In the genomic region with DNA sequence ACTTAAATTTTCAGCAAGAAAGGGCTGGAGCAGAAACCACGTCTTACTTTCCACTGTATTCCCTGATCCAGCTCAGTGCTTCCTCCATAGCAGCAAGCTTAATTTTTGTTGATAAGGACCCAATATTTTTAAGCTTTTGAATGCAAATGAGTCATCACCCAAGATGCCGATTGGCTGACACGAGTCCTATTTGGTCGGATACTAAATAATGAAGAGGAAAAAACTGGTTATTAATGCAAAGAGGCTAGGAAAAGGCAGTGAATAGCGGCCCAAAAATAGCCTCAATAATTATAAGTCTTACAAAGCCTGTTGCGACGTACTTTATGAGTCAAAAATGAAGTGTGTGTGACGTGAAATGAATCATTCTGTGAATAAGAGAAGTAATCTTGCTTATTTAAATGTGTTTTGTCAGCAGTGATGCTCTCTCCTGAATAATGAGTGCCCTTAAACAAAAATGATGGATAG, we compare ENCODE assay signal across 20 cellular contexts. TPM values are rescaled to one million over a fixed set of nuclear protein-coding genes. Genes with fewer than 3 reads are reported as not detected.
DNase-seq lines count a peak whose midpoint lies in the region; ATAC-seq and TF ChIP-seq lines count a peak whose summit lies in the region.
"Had no signal": no experiment of that assay in that cellular context is flagged by ENCODE, and none has a peak within 500 bp of the region (broad histone marks: within the 10 kb centered on the region; RNA-seq: fewer than 3 reads in every experiment).

No MANE protein-coding gene starts in this region.

- H3K27me3 ChIP-seq in vagina, result no peaks in the 10 kb centered on the region
- H3K27me3 ChIP-seq in psoas muscle (ENCODE audit: insufficient read depth in 3 of 3, low read length in 2 of 3), result peaks cover 0 to 3% (median 0%) of the 10 kb centered on the region in 3 donors
- H3K27me3 ChIP-seq: uterus had no signal

- peak; percentile 57 for DNase-seq in AG10803 (ENCODE audit: low read depth)
- DNase-seq in NCI-H226, result peak; percentile 56
- peak; percentile 1 for DNase-seq in epithelial cell of esophagus (ENCODE audit: low read depth)
- peak; percentile 56 for DNase-seq in retinal pigment epithelial cell (ENCODE audit: low read depth)
- no peak for DNase-seq in vagina (ENCODE audit: extremely low spot score in 2 of 2)
- DNase-seq in psoas muscle, result no peak
- DNase-seq in Ammon's horn (ENCODE audit: low spot score), result no peak
- DNase-seq: activated CD4-positive, alpha-beta T cell treated with anti-CD3 and anti-CD28 coated beads for 4 hours; activated naive CD8-positive, alpha-beta T cell treated with anti-CD3 and anti-CD28 coated beads for 36 hours; dorsolateral prefrontal cortex; left ventricle myocardium superior; MM.1S; mucosa of descending colon; NCI-H1694 treated with DMSO at 0.1 percent for 48 hours; stimulated activated CD4-positive, alpha-beta T cell treated with anti-CD3 and anti-CD28 coated beads, Interleukin-12 subunit alpha, Interleukin-12 subunit beta, amount 100 ng/mL, for 4 hours; stimulated activated CD8-positive, alpha-beta memory T cell treated with anti-CD3 and anti-CD28 coated beads, Interleukin-4, amount 100 ng/mL, for 48 hours had no signal

- no peaks in the 10 kb centered on the region for H3K36me3 ChIP-seq in vagina
- no peaks in the 10 kb centered on the region for H3K36me3 ChIP-seq in psoas muscle (ENCODE audit: insufficient read depth in 1 of 2, low read depth in 1 of 2)
- H3K36me3 ChIP-seq: uterus had no signal

- intact Hi-C loops in vagina (cut with DNase I) (no loop called here), psoas muscle (cut with DNase I) (no loop called here)

- no peaks in the 10 kb centered on the region for H3K9me3 ChIP-seq in vagina
- H3K9me3 ChIP-seq in psoas muscle, result no peaks in the 10 kb centered on the region
- H3K9me3 ChIP-seq: mucosa of descending colon, uterus had no signal

- no peak for ATAC-seq in psoas muscle
- no peak for ATAC-seq in HG03439 (IDR thresholded peaks at IDR 0.05; ENCODE audit: unreplicated experiment)
- ATAC-seq: left ventricle myocardium superior, mucosa of descending colon had no signal

- H3K27ac ChIP-seq in vagina (no peak overlapping the region), psoas muscle (no peak overlapping the region)
- H3K27ac ChIP-seq: dorsolateral prefrontal cortex, epithelial cell of prostate, RWPE1 had no signal

- no peak for TF ChIP-seq POLR2A in vagina (IDR thresholded peaks at IDR 0.05)

- WGBS in psoas muscle, 3 donors, result 65 to 79% (median 68%) methylated on average over 8 of the region's 8 CpGs

- TF ChIP-seq CTCF in AG10803 (conservative IDR thresholded peaks at IDR 0.05; ENCODE audit: low read length), result no peak
- TF ChIP-seq CTCF in epithelial cell of esophagus (IDR thresholded peaks at IDR 0.05; ENCODE audit: insufficient read depth, low read depth, low read length, missing control alignments), result no peak
- no peak for TF ChIP-seq CTCF in retinal pigment epithelial cell (conservative IDR thresholded peaks at IDR 0.05; ENCODE audit: low read depth, low read length)
- TF ChIP-seq CTCF in vagina (IDR thresholded peaks at IDR 0.05), result no peak
- TF ChIP-seq CTCF in psoas muscle (IDR thresholded peaks at IDR 0.05), result no peak

- H3K4me1 ChIP-seq in vagina, result no peaks in the 10 kb centered on the region
- H3K4me1 ChIP-seq in psoas muscle, result no peaks in the 10 kb centered on the region
- H3K4me1 ChIP-seq: uterus had no signal

- no peak overlapping the region for H3K4me3 ChIP-seq in AG10803 (ENCODE audit: low read length)
- H3K4me3 ChIP-seq in epithelial cell of esophagus (ENCODE audit: low read length), result no peak overlapping the region
- H3K4me3 ChIP-seq in retinal pigment epithelial cell (ENCODE audit: low read length), result no peak overlapping the region
- H3K4me3 ChIP-seq in vagina, result no peak overlapping the region
- H3K4me3 ChIP-seq in psoas muscle, result no peak overlapping the region
- H3K4me3 ChIP-seq: dorsolateral prefrontal cortex, mucosa of descending colon, uterus had no signal

RNA-seq across cellular contexts. Expression of a gene that starts 46.9 kb away (rescaled TPM):
- 68.0 TPM for total RNA-seq in vagina
- total RNA-seq in psoas muscle, result 10 to 100 TPM; 15.0 to 30.2 (median 22.3) TPM
- polyA plus RNA-seq in psoas muscle, result 10 to 100 TPM in 2 of 3 donors, 1 to 10 TPM in 1; 5.3 to 18.7 (median 10.4) TPM

Comparison
In these comparisons a context has a peak if more than half of its experiments do, and no peak if none do; other contexts are left out.
1. DNase-seq: peak in AG10803 (single experiment), NCI-H226 (single experiment), epithelial cell of esophagus (single experiment) and retinal pigment epithelial cell (single experiment); none in vagina (0 of 2), psoas muscle (0 of 2) and Ammon's horn (single experiment).